In genomic region chr2:160322320-160322719, GRCh38 we compare ENCODE assay signal across 18 cellular contexts.
DNase-seq lines count a peak whose midpoint lies in the region; ATAC-seq lines count a peak whose summit lies in the region.
"Had no signal": no experiment of that assay in that cellular context is flagged by ENCODE, and none has a peak within 500 bp of the region (broad histone marks: within the 10 kb centered on the region; RNA-seq: fewer than 3 reads in every experiment).

No MANE protein-coding gene starts in this region.

- intact Hi-C loops in left colon (cut with DNase I, micrococcal nuclease): loop anchor here in 1 of 2 donors (10.0 kb wide), 2 partner anchors 172 to 652 kb away; partner anchors contain the start of gene RBMS1

- peak; percentile 40 for DNase-seq in activated CD4-positive, alpha-beta T cell treated with anti-CD3 and anti-CD28 coated beads for 48 hours
- DNase-seq in activated CD4-positive, alpha-beta T cell treated with anti-CD3 and anti-CD28 coated beads, Interleukin-2, amount 50 U/mL, for 4 hours: no peak
- DNase-seq in amniotic epithelial cell (ENCODE audit: low read depth): peak; percentile 42
- DNase-seq in COLO829 (ENCODE audit: low spot score): no peak
- DNase-seq in anterior cingulate cortex (lab: John Stamatoyannopoulos, UW): no peak
- DNase-seq in left colon: no peak
- DNase-seq: DMS79, KBM-7, lower lobe of right lung, naive B cell, NCI-H1417 treated with DMSO at 0.1 percent for 48 hours, NCI-H226, Right ventricle myocardium superior, thyroid gland had no signal

- peak; percentile 67 for ATAC-seq in GM18873 (IDR thresholded peaks at IDR 0.05; ENCODE audit: low FRiP score, unreplicated experiment)
- peak; percentile 70 for ATAC-seq in HG03175 (IDR thresholded peaks at IDR 0.05; ENCODE audit: unreplicated experiment)
- no peak for ATAC-seq in left colon
- ATAC-seq: gastroesophageal sphincter, GM23338, lower lobe of right lung had no signal

Comparison
In these comparisons a context has a peak if more than half of its experiments do, and no peak if none do; other contexts are left out.
1. DNase-seq: peak in activated CD4-positive, alpha-beta T cell treated with anti-CD3 and anti-CD28 coated beads for 48 hours (single experiment) and amniotic epithelial cell (single experiment); none in activated CD4-positive, alpha-beta T cell treated with anti-CD3 and anti-CD28 coated beads, Interleukin-2, amount 50 U/mL, for 4 hours (0 of 2), COLO829 (single experiment), anterior cingulate cortex (0 of 58) and left colon (0 of 2).